In genomic region chr9:129318121-129319075, GRCh38 we compare ENCODE assay signal across 13 cellular contexts.
A peak's percentile ranks its signal among the peaks of the same experiment; 100 is the strongest.
DNase-seq lines count a peak whose midpoint lies in the region; ATAC-seq and TF ChIP-seq lines count a peak whose summit lies in the region.
"Had no signal": no experiment of that assay in that cellular context is flagged by ENCODE, and none has a peak within 500 bp of the region (broad histone marks: within the 10 kb centered on the region; RNA-seq: fewer than 3 reads in every experiment).

No MANE protein-coding gene starts in this region.

- H3K79me1 ChIP-seq in IMR-90 (ENCODE audit: low read depth in 1 of 2, low read length in 2 of 2), result no peaks in the 10 kb centered on the region

- peak overlapping the region; percentile 65; the same call in 1 of the 3 replicates for H2BK15ac ChIP-seq in IMR-90 (ENCODE audit: low read depth, low read length)

- CTCF ChIA-PET in IMR-90 (lab: Yijun Ruan, JAX), result no interaction called here
- CTCF ChIA-PET in MCF 10A (lab: Yijun Ruan, JAX), result interaction anchor here (0.7 kb wide), 1 partner anchor 229 kb away, joined by 3 read pairs; no protein-coding TSS in a partner anchor

- peak overlapping the region; percentile 36 to 86; a peak in 3 of 4 replicates for H4K8ac ChIP-seq in IMR-90 (ENCODE audit: low read depth in 2 of 2, low read length in 2 of 2)

- 0 out of 2 replicates have a peak, but pooled peaks cover 15% of the 10 kb centered on the region for H3K9me1 ChIP-seq in IMR-90 (ENCODE audit: insufficient read depth, low read length)

- H2BK5ac ChIP-seq in IMR-90 (ENCODE audit: low read depth, low read length, poor library complexity, severe bottlenecking), result no peak overlapping the region

- H3K4me2 ChIP-seq in IMR-90 (ENCODE audit: low read depth, low read length), result no peak overlapping the region

- peak overlapping the region; percentile 75 for H3K4ac ChIP-seq in IMR-90 (ENCODE audit: low read depth, low read length)

- 88% methylated on average over 4 of the region's 16 CpGs; no CpG with 5 or more reads in 1 of the 2 experiments for WGBS in IMR-90 (ENCODE audit: extremely low coverage in 2 of 2, insufficient read length in 1 of 2), 2 experiments
- 81% methylated on average over 11 of the region's 16 CpGs for WGBS in right lobe of liver (ENCODE audit: insufficient coverage, low coverage, low lambda C conversion rate, missing lambda C conversion rate)

- H4K20me1 ChIP-seq in IMR-90 (ENCODE audit: insufficient read depth, low read length), result no peaks in the 10 kb centered on the region

- peak overlapping the region; percentile 29; the same call in 1 of the 2 replicates for H3K27ac ChIP-seq in IMR-90 (ENCODE audit: insufficient read depth, low read length)
- H3K27ac ChIP-seq in right lobe of liver, result no peak overlapping the region
- peak overlapping the region; percentile 49 for H3K27ac ChIP-seq in stomach smooth muscle (ENCODE audit: low read length)
- H3K27ac ChIP-seq: epithelial cell of prostate had no signal

- no peak overlapping the region; the same call in 1 of the 2 replicates for H3K18ac ChIP-seq in IMR-90 (ENCODE audit: low read depth, low read length)

- 0 out of 2 replicates have a peak overlapping the region, but pooled peaks have one; percentile 17 for H2AK5ac ChIP-seq in IMR-90 (ENCODE audit: low read depth, low read length)

- H3K27me3 ChIP-seq in IMR-90 (ENCODE audit: control insufficient read depth, insufficient read depth, low read length) (no peaks in the 10 kb centered on the region), right lobe of liver (no peaks in the 10 kb centered on the region), stomach smooth muscle (ENCODE audit: control insufficient read depth in 1 of 2, insufficient read depth in 2 of 2, low read length in 2 of 2) (no peaks in the 10 kb centered on the region)
- H3K27me3 ChIP-seq: left lung had no signal

- POLR2A ChIA-PET in IMR-90 (lab: Charles Lee; ENCODE audit: unreplicated experiment), result no interaction called here
- POLR2A ChIA-PET in MCF 10A (lab: Yijun Ruan, JAX), result no interaction called here

- peak overlapping the region; percentile 81 for H2AFZ ChIP-seq in IMR-90 (replicated peaks; ENCODE audit: low read length, poor library complexity)

- intact Hi-C loops in IMR-90 (cut with micrococcal nuclease) (loop anchor here (5.0 kb wide), 1 partner anchor 141 kb away; the partner anchor contains the start of gene IER5L), right lobe of liver (cut with DNase I) (loop anchor here in 1 of 2 donors (5.0 kb wide), 1 partner anchor 141 kb away; the partner anchor contains the start of gene IER5L), MCF 10A (cut with micrococcal nuclease) (no loop called here)

- H3K27ac Mint-ChIP-seq in T-helper 17 cell (no peak overlapping the region), MCF 10A (ENCODE audit: low read depth, unreplicated experiment) (no peak overlapping the region)
- H3K27ac Mint-ChIP-seq: activated naive CD4-positive, alpha-beta T cell treated with anti-CD3 and anti-CD28 coated beads for 36 hours had no signal

- no peak overlapping the region; the same call in 1 of the 2 replicates for H3K23ac ChIP-seq in IMR-90 (ENCODE audit: low read depth, low read length)

- peak overlapping the region; percentile 62 for H2BK20ac ChIP-seq in IMR-90 (ENCODE audit: low read depth, low read length)

- H3K36me3 ChIP-seq in IMR-90 (ENCODE audit: control insufficient read depth, insufficient read depth, low read length) (no peaks in the 10 kb centered on the region), right lobe of liver (no peaks in the 10 kb centered on the region), stomach smooth muscle (ENCODE audit: control insufficient read depth in 2 of 2, insufficient read depth in 2 of 2, low read length in 2 of 2) (no peaks in the 10 kb centered on the region)
- H3K36me3 ChIP-seq: left lung had no signal

- H3K4me1 ChIP-seq in IMR-90 (ENCODE audit: control insufficient read depth, insufficient read depth, low read length) (peaks cover 31% of the 10 kb centered on the region), right lobe of liver (peaks cover 0 to 59% (median 22%) of the 10 kb centered on the region in 4 donors), stomach smooth muscle (ENCODE audit: control insufficient read depth, insufficient read depth, low read length) (peaks cover 71% of the 10 kb centered on the region)

- no TSS peak for BruUV-seq in IMR-90 (replicated peaks; lab: Mats Ljungman, UMichigan)
- no TSS peak for BruUV-seq in MCF 10A (replicated peaks; lab: Mats Ljungman, UMichigan)

- peak overlapping the region; percentile 58 for H4K91ac ChIP-seq in IMR-90 (ENCODE audit: insufficient read depth, low read depth, low read length)

- no peak for TF ChIP-seq RAD21 in IMR-90 (IDR thresholded peaks at IDR 0.05; ENCODE audit: low read length)

- in situ Hi-C loops in IMR-90 (cut with MboI; ENCODE audit: low sequenced_read_pairs), result no loop called here

- peak overlapping the region; percentile 20 for H2BK120ac ChIP-seq in IMR-90 (ENCODE audit: low read depth, low read length)

- TF ChIP-seq CTCF in IMR-90 (conservative IDR thresholded peaks at IDR 0.05; ENCODE audit: low read depth, low read length) (no peak), right lobe of liver (IDR thresholded peaks at IDR 0.05) (no peak), MCF 10A (IDR thresholded peaks at IDR 0.05; ENCODE audit: unreplicated experiment) (no peak)

- DNase-seq in IMR-90 (no peak), amniotic epithelial cell (ENCODE audit: low read depth) (peak; percentile 39), right lobe of liver (peak in 2 of 3 donors; percentile 43 to 55), T-helper 17 cell (no peak), MCF 10A (ENCODE audit: unreplicated experiment) (no peak)
- DNase-seq: activated naive CD4-positive, alpha-beta T cell treated with anti-CD3 and anti-CD28 coated beads for 36 hours; DND-41; stimulated activated naive CD4-positive, alpha-beta T cell treated with Interleukin-2 at 50 U/mL for 16 hours had no signal

- H3K27me3 Mint-ChIP-seq in T-helper 17 cell (no peaks in the 10 kb centered on the region), MCF 10A (ENCODE audit: insufficient read depth, unreplicated experiment) (no peaks in the 10 kb centered on the region)

- dilution Hi-C loops in IMR-90 (cut with HindIII; ENCODE audit: low sequenced_read_pairs, unreplicated experiment), result no loop called here

- H3K14ac ChIP-seq in IMR-90 (replicated peaks; ENCODE audit: low read depth, low read length), result peak overlapping the region; percentile 7; the same call in 1 of the 2 replicates

- H3K36me3 Mint-ChIP-seq in T-helper 17 cell (ENCODE audit: low read depth), result no peaks in the 10 kb centered on the region
- peaks cover 6% of the 10 kb centered on the region for H3K36me3 Mint-ChIP-seq in MCF 10A (ENCODE audit: insufficient read depth, unreplicated experiment)

- peak overlapping the region; percentile 9; the same call in 1 of the 2 replicates for H4K5ac ChIP-seq in IMR-90 (ENCODE audit: low read depth, low read length)

- H3K4me3 Mint-ChIP-seq in T-helper 17 cell, result no peak overlapping the region
- H3K4me3 Mint-ChIP-seq in MCF 10A (ENCODE audit: unreplicated experiment), result no peak overlapping the region
- H3K4me3 Mint-ChIP-seq: activated naive CD4-positive, alpha-beta T cell treated with anti-CD3 and anti-CD28 coated beads for 36 hours had no signal

- H3K9me3 Mint-ChIP-seq in MCF 10A (ENCODE audit: unreplicated experiment), result no peaks in the 10 kb centered on the region
- H3K9me3 Mint-ChIP-seq: activated naive CD4-positive, alpha-beta T cell treated with anti-CD3 and anti-CD28 coated beads for 36 hours had no signal

- H3K4me3 ChIP-seq in IMR-90 (ENCODE audit: insufficient read depth, low read depth, low read length) (no peak overlapping the region), right lobe of liver (no peak overlapping the region), stomach smooth muscle (ENCODE audit: low read length in 2 of 2) (no peak overlapping the region)
- H3K4me3 ChIP-seq: left lung had no signal

- no peak overlapping the region for H3K56ac ChIP-seq in IMR-90 (ENCODE audit: extremely low read depth, insufficient read depth, low read length)

- H3K9me3 ChIP-seq in IMR-90 (ENCODE audit: control insufficient read depth, insufficient read depth, low read length) (no peaks in the 10 kb centered on the region), right lobe of liver (no peaks in the 10 kb centered on the region), stomach smooth muscle (ENCODE audit: control insufficient read depth in 2 of 2, low read length in 2 of 2) (no peaks in the 10 kb centered on the region), T-helper 17 cell (ENCODE audit: control insufficient read depth, low read length, poor library complexity, severe bottlenecking) (no peaks in the 10 kb centered on the region)
- H3K9me3 ChIP-seq: left lung had no signal

- H3K4me1 Mint-ChIP-seq in T-helper 17 cell (peaks cover 8% of the 10 kb centered on the region), MCF 10A (ENCODE audit: insufficient read depth, unreplicated experiment) (peaks cover 10% of the 10 kb centered on the region)

- TF ChIP-seq POLR2A in IMR-90 (IDR thresholded peaks at IDR 0.05; ENCODE audit: low read depth, low read length) (no peak), right lobe of liver (IDR thresholded peaks at IDR 0.05) (no peak)

- H2AK9ac ChIP-seq in IMR-90 (replicated peaks; ENCODE audit: low read depth, low read length, poor library complexity), result peak overlapping the region; percentile 86

- H3K9ac ChIP-seq in IMR-90 (ENCODE audit: low read depth, low read length) (no peak overlapping the region), stomach smooth muscle (ENCODE audit: low read length in 2 of 2) (peak overlapping the region in 1 of 2 donors; percentile 13)

- ATAC-seq in IMR-90 (ENCODE audit: low read depth) (no peak), right lobe of liver (no peak), HG03565 (IDR thresholded peaks at IDR 0.05; ENCODE audit: unreplicated experiment) (no peak), T-helper 17 cell (no peak), HG02884 (IDR thresholded peaks at IDR 0.05; ENCODE audit: unreplicated experiment) (no peak)
- ATAC-seq: left lung had no signal

TF ChIP-seq in IMR-90, 13 proteins besides CTCF, POLR2A, EP300 and RAD21 (continues in another document):
- TF ChIP-seq USF2 (IDR thresholded peaks at IDR 0.05; ENCODE audit: low read depth, low read length), result no peak
- no peak for TF ChIP-seq CEBPB (IDR thresholded peaks at IDR 0.05; ENCODE audit: low read depth, low read length)
- no peak for TF ChIP-seq RFX5 (IDR thresholded peaks at IDR 0.05; ENCODE audit: low read depth, low read length)
- TF ChIP-seq BHLHE40 (IDR thresholded peaks at IDR 0.05; ENCODE audit: low read depth, low read length), result no peak
- TF ChIP-seq MXI1 (IDR thresholded peaks at IDR 0.05; ENCODE audit: borderline replicate concordance, low read depth, low read length), result no peak
- no peak for TF ChIP-seq RCOR1 (IDR thresholded peaks at IDR 0.05; ENCODE audit: insufficient replicate concordance, low read length)

Comparison
In these comparisons a context has a peak if more than half of its experiments do, and no peak if none do; other contexts are left out.
1. DNase-seq: peak in amniotic epithelial cell (single experiment) and right lobe of liver (2 of 3); none in IMR-90 (single experiment), T-helper 17 cell (0 of 3) and MCF 10A (single experiment).
2. H3K27ac ChIP-seq: peak in IMR-90 (single experiment) and stomach smooth muscle (single experiment); none in right lobe of liver (0 of 3).